In genomic region chr5:90932052-90932699, GRCh38 we compare ENCODE assay signal across 8 cellular contexts.
A peak's percentile ranks its signal among the peaks of the same experiment; 100 is the strongest.
DNase-seq lines count a peak whose midpoint lies in the region; ATAC-seq and TF ChIP-seq lines count a peak whose summit lies in the region.

No MANE protein-coding gene starts in this region.

- TF ChIP-seq CTCF in OCI-LY1 (IDR thresholded peaks at IDR 0.05; ENCODE audit: low read length) (peak; percentile 66), brain (conservative IDR thresholded peaks at IDR 0.05) (peak; percentile 79 to 82)

- H3K4me1 ChIP-seq in OCI-LY1 (ENCODE audit: insufficient read depth, low read length, severe bottlenecking) = no peaks in the 10 kb centered on the region

- no peak overlapping the region for H3K9ac ChIP-seq in OCI-LY1 (ENCODE audit: low read length)

- H3K4me2 ChIP-seq in OCI-LY1 (ENCODE audit: low read length) = no peak overlapping the region

- H3K36me3 Mint-ChIP-seq in activated T-cell treated with anti-CD3 and anti-CD28 coated beads, Interleukin-2, amount 50 U/mL, for 24 hours (ENCODE audit: low read depth) = no peaks in the 10 kb centered on the region
- H3K36me3 Mint-ChIP-seq in brain = peaks cover 6% of the 10 kb centered on the region
- no peaks in the 10 kb centered on the region for H3K36me3 Mint-ChIP-seq in immature natural killer cell

- H3K27me3 ChIP-seq in OCI-LY1 (ENCODE audit: insufficient read depth, low read length) = no peaks in the 10 kb centered on the region

- peak; percentile 8 for DNase-seq in activated T-cell treated with anti-CD3 and anti-CD28 coated beads for 4 hours
- DNase-seq in activated T-cell treated with anti-CD3 and anti-CD28 coated beads, Interleukin-2, amount 50 U/mL, for 24 hours = no peak
- peak; percentile 33 to 39 (median 35) for DNase-seq in immature natural killer cell
- peak; percentile 6 to 40 for DNase-seq in stimulated activated CD4-positive, alpha-beta T cell treated with anti-CD3 and anti-CD28 coated beads, Interleukin-2, amount 100 ng/mL, for 24 hours

- no peaks in the 10 kb centered on the region for H3K9me3 Mint-ChIP-seq in activated T-cell treated with anti-CD3 and anti-CD28 coated beads, Interleukin-2, amount 50 U/mL, for 24 hours
- H3K9me3 Mint-ChIP-seq in brain = peaks cover 3 to 13% (median 6%) of the 10 kb centered on the region in 5 experiments
- H3K9me3 Mint-ChIP-seq in immature natural killer cell = no peaks in the 10 kb centered on the region

- H4K20me1 ChIP-seq in OCI-LY1 (ENCODE audit: insufficient read depth, low read length) = no peaks in the 10 kb centered on the region

- H3K9me2 ChIP-seq in OCI-LY1 (ENCODE audit: low read depth, low read length) = no peaks in the 10 kb centered on the region

- H3K4me3 Mint-ChIP-seq in activated T-cell treated with anti-CD3 and anti-CD28 coated beads, Interleukin-2, amount 50 U/mL, for 24 hours = no peak overlapping the region
- peak overlapping the region in 4 of 5 experiments; percentile 6 to 60 (median 42) for H3K4me3 Mint-ChIP-seq in brain
- no peak overlapping the region for H3K4me3 Mint-ChIP-seq in immature natural killer cell

- no peak overlapping the region for H3K27ac Mint-ChIP-seq in activated T-cell treated with anti-CD3 and anti-CD28 coated beads, Interleukin-2, amount 50 U/mL, for 24 hours
- H3K27ac Mint-ChIP-seq in brain (peak overlapping the region in 4 of 5 experiments; percentile 65 to 90 (median 76)), immature natural killer cell (peak overlapping the region in 1 of 6 donors; percentile 57)

- no peak overlapping the region for H2AFZ ChIP-seq in OCI-LY1 (ENCODE audit: low read length)

- H3K27ac ChIP-seq in OCI-LY1 (ENCODE audit: low read depth, low read length, poor library complexity, severe bottlenecking) = no peak overlapping the region

- peaks cover 14% of the 10 kb centered on the region for H3K27me3 Mint-ChIP-seq in activated T-cell treated with anti-CD3 and anti-CD28 coated beads, Interleukin-2, amount 50 U/mL, for 24 hours
- H3K27me3 Mint-ChIP-seq in brain (no peaks in the 10 kb centered on the region), immature natural killer cell (ENCODE audit: low read depth in 3 of 3) (peaks cover 0 to 8% (median 0%) of the 10 kb centered on the region in 3 donors)

- H3K4me3 ChIP-seq in OCI-LY1 (ENCODE audit: low read depth, low read length, poor library complexity, severe bottlenecking) = no peak overlapping the region

- no peaks in the 10 kb centered on the region for H3K9me3 ChIP-seq in OCI-LY1 (ENCODE audit: low read length)

- H3K79me2 ChIP-seq in OCI-LY1 (ENCODE audit: insufficient read depth, low read length) = no peaks in the 10 kb centered on the region

- peaks cover 5% of the 10 kb centered on the region for H3K4me1 Mint-ChIP-seq in activated T-cell treated with anti-CD3 and anti-CD28 coated beads, Interleukin-2, amount 50 U/mL, for 24 hours (ENCODE audit: low read depth)
- H3K4me1 Mint-ChIP-seq in brain = peaks cover 55% of the 10 kb centered on the region
- peaks cover 0 to 8% of the 10 kb centered on the region in 2 donors for H3K4me1 Mint-ChIP-seq in immature natural killer cell

- H3F3A ChIP-seq in OCI-LY1 (ENCODE audit: insufficient read depth, low read length) = no peaks in the 10 kb centered on the region

- no peaks in the 10 kb centered on the region for H3K36me3 ChIP-seq in OCI-LY1 (ENCODE audit: insufficient read depth, low read length)

- ATAC-seq in HG02623 (IDR thresholded peaks at IDR 0.05; ENCODE audit: unreplicated experiment) (peak; percentile 68), GM21360 (IDR thresholded peaks at IDR 0.05; ENCODE audit: unreplicated experiment) (no peak)

Comparison
In these comparisons a context has a peak if more than half of its experiments do, and no peak if none do; other contexts are left out.
1. H3K4me3 Mint-ChIP-seq: peak in brain (4 of 5); none in activated T-cell treated with anti-CD3 and anti-CD28 coated beads, Interleukin-2, amount 50 U/mL, for 24 hours (single experiment) and immature natural killer cell (0 of 5).